Comparison of ENCODE assay signal across 18 cellular contexts in the genomic region with DNA sequence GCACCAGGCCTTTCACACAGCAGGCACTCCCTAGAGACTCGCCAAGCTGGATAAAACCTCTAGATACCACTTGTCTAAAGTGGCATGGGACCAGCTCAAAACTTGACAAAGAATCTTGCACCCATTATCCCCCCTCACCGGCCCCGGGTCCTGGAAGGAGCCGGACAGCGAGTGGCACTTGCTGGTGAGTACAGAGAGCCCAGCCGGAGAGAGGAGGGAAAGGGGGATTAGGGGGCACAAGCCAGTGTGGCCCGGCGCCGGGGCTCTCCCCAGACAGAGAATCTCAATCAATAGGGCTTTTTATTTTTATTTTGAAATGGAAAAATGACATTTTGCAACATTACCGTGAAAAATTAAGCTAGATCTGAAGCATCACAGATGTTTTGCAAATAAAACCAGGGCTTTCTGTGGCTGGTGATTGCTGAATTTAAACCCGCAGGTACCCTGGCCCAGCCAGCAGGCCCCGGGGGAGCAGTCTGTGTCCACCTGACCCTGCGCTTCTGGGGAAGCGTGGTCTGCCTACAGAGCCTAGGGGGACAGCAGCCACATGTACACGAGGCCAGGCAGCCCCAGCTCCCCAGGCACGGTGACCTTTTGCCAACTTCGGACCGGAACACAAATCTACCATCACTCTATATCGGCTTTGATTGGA. TPM values are rescaled to one million over a fixed set of nuclear protein-coding genes. Genes with fewer than 3 reads are reported as not detected.
A peak's percentile ranks its signal among the peaks of the same experiment; 100 is the strongest.
DNase-seq lines count a peak whose midpoint lies in the region; ATAC-seq, FAIRE-seq and TF ChIP-seq lines count a peak whose summit lies in the region.
"Had no signal": no experiment of that assay in that cellular context is flagged by ENCODE, and none has a peak within 500 bp of the region (broad histone marks: within the 10 kb centered on the region; RNA-seq: fewer than 3 reads in every experiment).

No MANE protein-coding gene starts in this region.

- no peaks in the 10 kb centered on the region for H3K36me3 Mint-ChIP-seq in CD4-positive, alpha-beta memory T cell
- H3K36me3 Mint-ChIP-seq: CD4-positive, CD25-positive, alpha-beta regulatory T cell had no signal

- CTCF ChIA-PET in CD4-positive, alpha-beta memory T cell (lab: Charles Lee; ENCODE audit: partially characterized antibody), result no interaction called here

- peak; percentile 10 for DNase-seq in Right ventricle myocardium superior
- no peak for DNase-seq in right atrium auricular region (ENCODE audit: low spot score)
- DNase-seq in NAMALWA (ENCODE audit: low spot score), result peak; percentile 17
- DNase-seq in kidney, result peak; percentile 52
- DNase-seq in posterior vena cava (ENCODE audit: low spot score), result peak; percentile 55
- DNase-seq in NCI-H748 (lab: John Stamatoyannopoulos, UW; ENCODE audit: unreplicated experiment), result no peak
- no peak for DNase-seq in CD4-positive, alpha-beta memory T cell
- DNase-seq: ACHN; Calu3; CD4-positive, CD25-positive, alpha-beta regulatory T cell; DMS 273 treated with DMSO at 0.1 percent for 48 hours had no signal

- H3K27ac Mint-ChIP-seq in CD4-positive, alpha-beta memory T cell, result no peak overlapping the region
- H3K27ac Mint-ChIP-seq: CD4-positive, CD25-positive, alpha-beta regulatory T cell had no signal

- H3K27ac ChIP-seq in right atrium auricular region (no peak overlapping the region), kidney (ENCODE audit: low read depth in 2 of 2, low read length in 2 of 2) (no peak overlapping the region)
- no peak overlapping the region for H3K27ac ChIP-seq in CD4-positive, alpha-beta memory T cell (ENCODE audit: low read depth, low read length)
- H3K27ac ChIP-seq: BLaER1 treated with 17β-estradiol and CSF1 and Interleukin-3, amounts not matched to agents 10 nM and 100 nM had no signal

- TF ChIP-seq CTCF in right atrium auricular region (IDR thresholded peaks at IDR 0.05), result no peak
- no peak for TF ChIP-seq CTCF in kidney (IDR thresholded peaks at IDR 0.05; ENCODE audit: borderline replicate concordance, extremely low read depth, insufficient read depth)

- peaks cover 8 to 11% of the 10 kb centered on the region in 2 donors for H3K27me3 Mint-ChIP-seq in CD4-positive, alpha-beta memory T cell

- H3K9me3 Mint-ChIP-seq in CD4-positive, alpha-beta memory T cell, result peaks cover 0 to 1% (median 0%) of the 10 kb centered on the region in 8 donors
- H3K9me3 Mint-ChIP-seq: CD4-positive, CD25-positive, alpha-beta regulatory T cell had no signal

- H3K4me3 Mint-ChIP-seq in CD4-positive, alpha-beta memory T cell, result no peak overlapping the region
- H3K4me3 Mint-ChIP-seq: CD4-positive, CD25-positive, alpha-beta regulatory T cell had no signal

- no peak for ATAC-seq in Right ventricle myocardium superior (ENCODE audit: poor library complexity)
- no peak for ATAC-seq in activated CD4-positive, CD25-positive, alpha-beta regulatory T cell treated with anti-CD3 and anti-CD28 coated beads, Interleukin-2, amount 50 U/mL, for 24 hours

- H3K36me3 ChIP-seq in right atrium auricular region (no peaks in the 10 kb centered on the region), kidney (ENCODE audit: control insufficient read depth in 1 of 2, insufficient read depth in 2 of 2, low read length in 2 of 2) (no peaks in the 10 kb centered on the region)
- no peaks in the 10 kb centered on the region for H3K36me3 ChIP-seq in CD4-positive, alpha-beta memory T cell (ENCODE audit: insufficient read depth, low read length)
- H3K36me3 ChIP-seq: BLaER1 treated with 17β-estradiol and CSF1 and Interleukin-3, amounts not matched to agents 10 nM and 100 nM; HAP-1 had no signal

- intact Hi-C loops in Right ventricle myocardium superior (cut with DNase I) (no loop called here), kidney (cut with DNase I) (no loop called here), posterior vena cava (cut with DNase I) (no loop called here)
- intact Hi-C loops in CD4-positive, alpha-beta memory T cell (cut with micrococcal nuclease), result no loop called here

- POLR2A ChIA-PET in CD4-positive, alpha-beta memory T cell (lab: Charles Lee; ENCODE audit: partially characterized antibody), result no interaction called here

- no peaks in the 10 kb centered on the region for H3K27me3 ChIP-seq in right atrium auricular region
- no peaks in the 10 kb centered on the region for H3K27me3 ChIP-seq in CD4-positive, alpha-beta memory T cell (ENCODE audit: insufficient read depth, low read length)

- H3K4me3 ChIP-seq in right atrium auricular region (no peak overlapping the region), kidney (ENCODE audit: low read length in 2 of 2) (no peak overlapping the region)
- no peak overlapping the region for H3K4me3 ChIP-seq in CD4-positive, alpha-beta memory T cell (ENCODE audit: low read length in 2 of 2)
- H3K4me3 ChIP-seq: BLaER1 treated with 17β-estradiol and CSF1 and Interleukin-3, amounts not matched to agents 10 nM and 100 nM; HAP-1 had no signal

- H3K4me1 ChIP-seq in right atrium auricular region (no peaks in the 10 kb centered on the region), kidney (ENCODE audit: control insufficient read depth in 1 of 2, insufficient read depth in 1 of 2, low read depth in 1 of 2, low read length in 2 of 2) (no peaks in the 10 kb centered on the region)
- H3K4me1 ChIP-seq in CD4-positive, alpha-beta memory T cell (ENCODE audit: insufficient read depth, low read length), result no peaks in the 10 kb centered on the region
- H3K4me1 ChIP-seq: BLaER1 treated with 17β-estradiol and CSF1 and Interleukin-3, amounts not matched to agents 10 nM and 100 nM; HAP-1 had no signal

- no peak for FAIRE-seq in kidney (lab: Jason Lieb, UNC)
- FAIRE-seq: H1, HTR-8/SVneo had no signal

- no peak overlapping the region for H3K9ac ChIP-seq in kidney (ENCODE audit: low read length in 2 of 2)
- H3K9ac ChIP-seq: BLaER1 treated with 17β-estradiol and CSF1 and Interleukin-3, amounts not matched to agents 10 nM and 100 nM had no signal

- H3K9me3 ChIP-seq in right atrium auricular region (no peaks in the 10 kb centered on the region), kidney (ENCODE audit: control insufficient read depth in 1 of 2, low read length in 2 of 2) (no peaks in the 10 kb centered on the region)
- no peaks in the 10 kb centered on the region for H3K9me3 ChIP-seq in CD4-positive, alpha-beta memory T cell (ENCODE audit: control insufficient read depth in 1 of 2, low read length in 2 of 2)
- H3K9me3 ChIP-seq: BLaER1 treated with 17β-estradiol and CSF1 and Interleukin-3, amounts not matched to agents 10 nM and 100 nM; HAP-1 had no signal

- H3K4me1 Mint-ChIP-seq in CD4-positive, alpha-beta memory T cell, result no peaks in the 10 kb centered on the region
- H3K4me1 Mint-ChIP-seq: CD4-positive, CD25-positive, alpha-beta regulatory T cell had no signal

RNA-seq across cellular contexts. Expression of a gene that starts 10.0 kb away (rescaled TPM):
- total RNA-seq in Right ventricle myocardium superior (not detected), right atrium auricular region (not detected), kidney (not detected), posterior vena cava (not detected)
- polyA plus RNA-seq in kidney (ENCODE audit: insufficient read depth, low read depth, low replicate concordance), result not detected
- total RNA-seq in CD4-positive, alpha-beta memory T cell, result not detected
- not detected for polyA plus RNA-seq in CD4-positive, alpha-beta memory T cell
- total RNA-seq: A172; Calu3; CD4-positive, CD25-positive, alpha-beta regulatory T cell; Daoy had no signal
- polyA plus RNA-seq: CD4-positive, CD25-positive, alpha-beta regulatory T cell had no signal

Comparison
In these comparisons a context has a peak if more than half of its experiments do, and no peak if none do; other contexts are left out.
1. DNase-seq: peak in Right ventricle myocardium superior (single experiment), NAMALWA (single experiment), kidney (single experiment) and posterior vena cava (single experiment); none in right atrium auricular region (single experiment), NCI-H748 (single experiment) and CD4-positive, alpha-beta memory T cell (0 of 5).